Comparison of ENCODE assay signal across 17 cellular contexts in the genomic region with DNA sequence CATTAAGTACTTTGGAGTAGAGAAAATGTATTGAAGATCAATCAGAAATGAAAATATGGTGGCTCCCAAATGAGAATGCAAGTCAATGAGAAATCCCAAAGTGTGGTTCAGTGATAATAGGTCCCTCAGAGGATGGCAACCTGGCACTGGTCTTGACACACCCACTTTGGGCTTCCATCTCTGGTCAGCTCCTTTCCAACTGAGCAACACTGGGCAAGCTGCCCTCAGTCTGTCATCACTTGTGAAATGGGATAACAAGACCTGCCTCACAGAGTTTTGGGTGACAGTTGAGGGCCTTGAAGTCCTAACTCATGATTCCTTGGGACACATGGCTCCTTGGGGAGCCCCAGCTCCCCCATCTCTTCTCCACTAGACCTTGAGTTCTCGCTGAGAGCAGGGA. TPM values are rescaled to one million over a fixed set of nuclear protein-coding genes. Genes with fewer than 3 reads are reported as not detected.
DNase-seq lines count a peak whose midpoint lies in the region; ATAC-seq and TF ChIP-seq lines count a peak whose summit lies in the region.
"Had no signal": no experiment of that assay in that cellular context is flagged by ENCODE, and none has a peak within 500 bp of the region (broad histone marks: within the 10 kb centered on the region; RNA-seq: fewer than 3 reads in every experiment).

No MANE protein-coding gene starts in this region.

- ATAC-seq in Right ventricle myocardium superior (ENCODE audit: poor library complexity) (peak; percentile 73), left cardiac atrium (peak; percentile 75 to 77), psoas muscle (peak; percentile 58 to 65 (median 64))
- ATAC-seq: GM12878, HepG2 had no signal

- peaks cover 10% of the 10 kb centered on the region for H3K4me1 Mint-ChIP-seq in activated CD4-positive, alpha-beta memory T cell treated with anti-CD3 and anti-CD28 coated beads, Interleukin-2, amount 10 ng/mL, durations not matched to agents 7 days and 5 days

- 79 to 100% (median 100%) methylated on average over 1 of the region's 1 CpG for WGBS in psoas muscle, 3 donors

- H3K4me3 ChIP-seq in psoas muscle: no peak overlapping the region
- H3K4me3 ChIP-seq: BLaER1, GM12878, GM23248, HAP-1 had no signal

- H3K36me3 Mint-ChIP-seq in activated CD4-positive, alpha-beta memory T cell treated with anti-CD3 and anti-CD28 coated beads, Interleukin-2, amount 10 ng/mL, durations not matched to agents 7 days and 5 days (ENCODE audit: low read depth): no peaks in the 10 kb centered on the region
- H3K36me3 Mint-ChIP-seq: CD14-positive monocyte; CD4-positive, alpha-beta memory T cell had no signal

- H3K9me3 ChIP-seq in psoas muscle: no peaks in the 10 kb centered on the region
- H3K9me3 ChIP-seq: BLaER1, HAP-1 had no signal

- H3K36me3 ChIP-seq in psoas muscle (ENCODE audit: insufficient read depth in 1 of 2, low read depth in 1 of 2): no peaks in the 10 kb centered on the region
- H3K36me3 ChIP-seq: BLaER1, HAP-1 had no signal

- in situ Hi-C loops in G401 (cut with HindIII; ENCODE audit: low sequenced_read_pairs): no loop called here

- POLR2A ChIA-PET in activated CD4-positive, alpha-beta memory T cell treated with anti-CD3 and anti-CD28 coated beads, Interleukin-2, amount 10 ng/mL, durations not matched to agents 7 days and 5 days (lab: Charles Lee): interaction anchor here (0.7 kb wide), 1 partner anchor 25 kb away, joined by 3 read pairs; no protein-coding TSS in a partner anchor

- DNase-seq in Right ventricle myocardium superior (peak; percentile 49), cardiac septum (ENCODE audit: low spot score) (no peak), left cardiac atrium (peak; percentile 31), psoas muscle (peak; percentile 18 to 56), G401 (ENCODE audit: low spot score) (no peak), HuH-7.5 (ENCODE audit: low spot score) (no peak)
- DNase-seq in activated CD4-positive, alpha-beta memory T cell treated with anti-CD3 and anti-CD28 coated beads, Interleukin-2, amount 10 ng/mL, durations not matched to agents 7 days and 5 days: no peak
- DNase-seq: 8988T, DMS153, DMS79 treated with DMSO at 0.1 percent for 48 hours, GM23248 had no signal

- TF ChIP-seq CTCF in psoas muscle (IDR thresholded peaks at IDR 0.05): no peak

- no peaks in the 10 kb centered on the region for H3K27me3 ChIP-seq in psoas muscle (ENCODE audit: insufficient read depth in 3 of 3, low read length in 2 of 3)
- H3K27me3 ChIP-seq: BLaER1 had no signal

- H3K9me3 Mint-ChIP-seq in activated CD4-positive, alpha-beta memory T cell treated with anti-CD3 and anti-CD28 coated beads, Interleukin-2, amount 10 ng/mL, durations not matched to agents 7 days and 5 days: no peaks in the 10 kb centered on the region

- H3K27me3 Mint-ChIP-seq in activated CD4-positive, alpha-beta memory T cell treated with anti-CD3 and anti-CD28 coated beads, Interleukin-2, amount 10 ng/mL, durations not matched to agents 7 days and 5 days: no peaks in the 10 kb centered on the region
- H3K27me3 Mint-ChIP-seq: CD4-positive, alpha-beta memory T cell had no signal

- no peaks in the 10 kb centered on the region for H3K4me1 ChIP-seq in psoas muscle
- H3K4me1 ChIP-seq: HAP-1 had no signal

- CTCF ChIA-PET in activated CD4-positive, alpha-beta memory T cell treated with anti-CD3 and anti-CD28 coated beads, Interleukin-2, amount 10 ng/mL, durations not matched to agents 7 days and 5 days (lab: Charles Lee): no interaction called here

- no peak overlapping the region for H3K4me3 Mint-ChIP-seq in activated CD4-positive, alpha-beta memory T cell treated with anti-CD3 and anti-CD28 coated beads, Interleukin-2, amount 10 ng/mL, durations not matched to agents 7 days and 5 days
- H3K4me3 Mint-ChIP-seq: CD14-positive monocyte; CD4-positive, alpha-beta memory T cell had no signal

- intact Hi-C loops in Right ventricle myocardium superior (cut with DNase I) (no loop called here), cardiac septum (cut with DNase I) (no loop called here), left cardiac atrium (cut with DNase I) (no loop called here), psoas muscle (cut with DNase I) (no loop called here)

- no peak overlapping the region for H3K27ac Mint-ChIP-seq in activated CD4-positive, alpha-beta memory T cell treated with anti-CD3 and anti-CD28 coated beads, Interleukin-2, amount 10 ng/mL, durations not matched to agents 7 days and 5 days

- H3K27ac ChIP-seq in psoas muscle: no peak overlapping the region
- H3K27ac ChIP-seq: BLaER1, GM23248 had no signal

RNA-seq across cellular contexts. Expression of gene MAMLD1, which starts 29.0 kb away (rescaled TPM):
- total RNA-seq in Right ventricle myocardium superior (1.9 TPM), cardiac septum (2.6 TPM), left cardiac atrium (1 to 10 TPM; 2.7 to 3.2 TPM), psoas muscle (1 to 10 TPM; 1.4 to 2.5 (median 2.0) TPM)
- 1 to 10 TPM; 1.3 to 4.5 (median 2.3) TPM for polyA plus RNA-seq in psoas muscle
- total RNA-seq in activated CD4-positive, alpha-beta memory T cell treated with anti-CD3 and anti-CD28 coated beads, Interleukin-2, amount 10 ng/mL, durations not matched to agents 7 days and 5 days: 1 to 10 TPM; 5.1 to 5.6 TPM
- total RNA-seq in G401 (2014; rRNA removed; shearing (Covaris generic)): not detected in 2 replicates
- total RNA-seq: GM12878, HepG2 had no signal
- polyA plus RNA-seq: CD14-positive monocyte, HepG2 had no signal

Comparison
In these comparisons a context has a peak if more than half of its experiments do, and no peak if none do; other contexts are left out.
1. DNase-seq: peak in Right ventricle myocardium superior (single experiment), left cardiac atrium (single experiment) and psoas muscle (2 of 2); none in cardiac septum (single experiment), activated CD4-positive, alpha-beta memory T cell treated with anti-CD3 and anti-CD28 coated beads, Interleukin-2, amount 10 ng/mL, durations not matched to agents 7 days and 5 days (single experiment), G401 (single experiment) and HuH-7.5 (single experiment).
2. Peak in every context shown above with its lines, with median percentiles within 50 percentile points of each other: ATAC-seq.